ENCODE assay signal across 11 cellular contexts in the genomic region with DNA sequence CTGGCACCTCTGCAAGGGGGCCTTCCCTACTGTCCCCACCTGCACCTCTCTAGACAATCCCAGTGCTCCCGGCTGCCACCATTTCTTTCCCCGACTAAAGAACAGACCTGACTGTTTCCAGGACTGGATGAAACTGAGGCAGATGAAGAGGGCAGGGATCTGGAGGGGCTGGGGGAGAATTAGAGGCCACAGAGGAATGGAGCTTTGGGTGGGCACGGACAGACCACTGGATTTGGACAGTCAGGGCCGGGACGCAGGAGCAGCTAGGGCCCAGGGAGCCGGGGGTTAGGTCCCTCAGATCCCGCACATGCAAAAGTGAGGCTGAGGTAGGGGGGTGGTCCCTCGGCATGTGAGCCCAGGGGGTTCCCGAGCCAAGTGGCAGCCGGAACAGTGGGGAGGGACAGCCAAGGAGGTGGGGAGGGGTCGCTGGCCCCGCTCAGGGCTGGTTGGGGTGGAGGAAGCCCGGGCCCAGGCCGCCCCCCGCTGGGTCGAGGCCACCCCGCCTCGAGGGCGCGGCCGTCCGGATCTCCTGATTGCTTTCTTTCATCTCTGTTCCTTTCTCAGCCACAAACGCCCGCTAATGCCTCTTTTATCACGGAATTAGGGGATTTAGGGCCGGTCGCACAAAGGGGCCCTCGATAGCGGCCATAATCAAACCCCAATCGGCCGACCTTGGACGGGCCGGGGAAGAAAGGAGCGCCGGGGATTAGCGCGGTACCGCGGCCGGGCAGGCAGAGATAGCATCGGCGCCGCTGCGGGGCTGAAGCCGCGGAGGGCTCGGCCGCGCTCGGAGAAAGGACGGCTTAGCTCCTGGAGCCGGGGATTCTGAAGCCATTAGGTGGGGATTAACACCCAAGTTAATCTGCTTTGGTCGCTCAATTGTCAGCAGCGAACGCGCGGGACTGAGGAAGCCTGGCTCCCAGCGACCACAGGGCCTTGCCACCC. TPM values are rescaled to one million over a fixed set of nuclear protein-coding genes. Genes with fewer than 3 reads are reported as not detected.
DNase-seq lines count a peak whose midpoint lies in the region; ATAC-seq, FAIRE-seq and TF ChIP-seq lines count a peak whose summit lies in the region.
"Had no signal": no experiment of that assay in that cellular context is flagged by ENCODE, and none has a peak within 500 bp of the region (broad histone marks: within the 10 kb centered on the region; RNA-seq: fewer than 3 reads in every experiment).

No MANE protein-coding gene starts in this region.

- H2AFZ ChIP-seq in H1 (ENCODE audit: low read length): no peak overlapping the region

- peak overlapping the region; percentile 32 for H3K18ac ChIP-seq in H1 (ENCODE audit: extremely low read depth, low read length)

- H3K4me3 ChIP-seq in Caco-2 (ENCODE audit: low read depth, low read length): peak overlapping the region; percentile 24
- peak overlapping the region; percentile 20 to 57 (median 34); a peak in 7 of 8 replicates for H3K4me3 ChIP-seq in H1 (ENCODE audit: extremely low read depth in 1 of 4, insufficient read depth in 2 of 4, low read depth in 3 of 4, low read length in 4 of 4)

- H3K27me3 Mint-ChIP-seq in Caco-2 (ENCODE audit: insufficient read depth, unreplicated experiment) (no peaks in the 10 kb centered on the region), osteocyte (ENCODE audit: unreplicated experiment) (peaks cover 38% of the 10 kb centered on the region)

- POLR2A ChIA-PET in Caco-2 (lab: Charles Lee) (interaction anchor here (1.1 kb wide), 1 partner anchor 25 kb away, joined by 6 read pairs; a partner anchor contains a TSS), H1 (lab: Charles Lee; ENCODE audit: partially characterized antibody) (interaction anchor here (0.7 to 2.2 kb wide), 4 partner anchors 8 to 180 kb away, joined by 3 to 9 read pairs (median 4); a partner anchor contains a TSS)

- peaks cover 5 to 23% of the 10 kb centered on the region in 2 experiments; a peak in 3 of 4 replicates for H3K79me2 ChIP-seq in H1 (ENCODE audit: control insufficient read depth in 1 of 2, insufficient read depth in 2 of 2, low read length in 2 of 2)

- H2BK15ac ChIP-seq in H1 (ENCODE audit: low read length): 0 out of 2 replicates have a peak overlapping the region, but pooled peaks have one; percentile 61

- H2BK12ac ChIP-seq in H1 (ENCODE audit: low read depth, low read length): 0 out of 2 replicates have a peak overlapping the region, but pooled peaks have one; percentile 9

- H4K5ac ChIP-seq in H1 (ENCODE audit: insufficient read length, low read depth, low read length): no peak overlapping the region

- H3K9ac ChIP-seq in H1 (replicated peaks in 1 of 4; ENCODE audit: extremely low read depth in 1 of 4, low read depth in 3 of 4, low read length in 3 of 4): peak overlapping the region in 1 of 4 experiments; percentile 2; a peak in 1 of 7 replicates

- H3K36me3 Mint-ChIP-seq in Caco-2 (ENCODE audit: insufficient read depth, unreplicated experiment) (peaks cover 33% of the 10 kb centered on the region), osteocyte (ENCODE audit: unreplicated experiment) (no peaks in the 10 kb centered on the region)

- H2BK5ac ChIP-seq in H1 (ENCODE audit: low read depth, low read length): no peak overlapping the region

- H3K4me2 ChIP-seq in H1 (ENCODE audit: insufficient read depth in 1 of 2, low read depth in 2 of 2, low read length in 2 of 2): peak overlapping the region; percentile 73 to 95

- CTCF ChIA-PET in Caco-2 (lab: Charles Lee): interaction anchor here (0.6 to 2.0 kb wide), 4 partner anchors 10 to 47 kb away, joined by 3 to 13 read pairs (median 5); a partner anchor contains a TSS
- CTCF ChIA-PET in H1 (lab: Charles Lee; ENCODE audit: partially characterized antibody): interaction anchor here (0.9 to 2.2 kb wide), 6 partner anchors 18 to 133 kb away, joined by 3 to 10 read pairs (median 4); a partner anchor contains a TSS

- H2BK20ac ChIP-seq in H1 (ENCODE audit: low read length): no peak overlapping the region

- peak overlapping the region; percentile 59 for H4K91ac ChIP-seq in H1 (replicated peaks; ENCODE audit: insufficient read length, low read length)

- H3K9me3 ChIP-seq in Caco-2 (peaks cover 4% of the 10 kb centered on the region; the same call in 1 of the 2 replicates), H1 (ENCODE audit: insufficient read depth in 2 of 2, low read depth in 1 of 2, low read length in 1 of 2) (no peaks in the 10 kb centered on the region)

- H3K4me1 ChIP-seq in Caco-2: peaks cover 47% of the 10 kb centered on the region
- peaks cover 0 to 25% (median 18%) of the 10 kb centered on the region in 4 experiments; a peak in 6 of 7 replicates for H3K4me1 ChIP-seq in H1 (replicated peaks in 1 of 4; ENCODE audit: control insufficient read depth in 3 of 4, insufficient read depth in 4 of 4, low read length in 3 of 4)

- ATAC-seq in GM18519 (IDR thresholded peaks at IDR 0.05; ENCODE audit: low FRiP score, unreplicated experiment) (no peak), HG03378 (IDR thresholded peaks at IDR 0.05; ENCODE audit: unreplicated experiment) (no peak)

- no peak overlapping the region for H3K27ac ChIP-seq in H1 (ENCODE audit: low read depth, low read length)

- TF ChIP-seq CTCF in Caco-2 (IDR thresholded peaks at IDR 0.05; ENCODE audit: insufficient read depth in 1 of 2, low read depth in 1 of 2, low read length in 1 of 2, severe bottlenecking in 1 of 2, unreplicated experiment in 1 of 2) (no peak), H1 (IDR thresholded peaks at IDR 0.05; ENCODE audit: control extremely low read depth in 1 of 3, insufficient read depth in 1 of 3, low read depth in 1 of 3, low read length in 3 of 3) (no peak), osteocyte (IDR thresholded peaks at IDR 0.05) (no peak)

- peaks cover 10% of the 10 kb centered on the region for H3K23me2 ChIP-seq in H1 (ENCODE audit: low read depth, low read length)

- no TSS peak for BruUV-seq in Caco-2 (replicated peaks; lab: Mats Ljungman, UMichigan)

- H3K9me3 Mint-ChIP-seq in Caco-2 (ENCODE audit: unreplicated experiment) (no peaks in the 10 kb centered on the region), osteocyte (ENCODE audit: unreplicated experiment) (no peaks in the 10 kb centered on the region)

- intact Hi-C loops in Caco-2 (cut with micrococcal nuclease; ENCODE audit: unreplicated experiment): no loop called here

- peaks cover 15% of the 10 kb centered on the region for H3K79me1 ChIP-seq in H1 (ENCODE audit: low read depth, low read length)

- H3K23ac ChIP-seq in H1 (ENCODE audit: insufficient read length): no peak overlapping the region

- TF ChIP-seq POLR2A in H1 (IDR thresholded peaks at IDR 0.05; ENCODE audit: control extremely low read depth in 1 of 2, low read depth in 2 of 2, low read length in 2 of 2): no peak

- peak overlapping the region; percentile 69; the same call in 1 of the 2 replicates for H4K8ac ChIP-seq in H1 (ENCODE audit: extremely low read depth, insufficient read depth, low read length)

- no peak for TF ChIP-seq RAD21 in H1 (IDR thresholded peaks at IDR 0.05 in 1 of 2, conservative IDR thresholded peaks at IDR 0.05 in 1 of 2; ENCODE audit: low read depth in 2 of 2, low read length in 2 of 2)

- H4K20me1 ChIP-seq in H1 (replicated peaks in 1 of 2; ENCODE audit: control insufficient read depth in 1 of 2, insufficient read depth in 2 of 2, low read length in 2 of 2): peaks cover 2 to 19% of the 10 kb centered on the region in 2 experiments

- peak overlapping the region; percentile 18 for H3K56ac ChIP-seq in H1 (replicated peaks; ENCODE audit: insufficient read length, low read depth, low read length)

- no peak for TF ChIP-seq EP300 in H1 (IDR thresholded peaks at IDR 0.05; ENCODE audit: borderline replicate concordance in 1 of 2, low read depth in 2 of 2, low read length in 2 of 2)

- H2BK120ac ChIP-seq in H1 (replicated peaks; ENCODE audit: low read depth, low read length): no peak overlapping the region

- no peak overlapping the region for H3K14ac ChIP-seq in H1 (ENCODE audit: insufficient read length)

- peaks cover 45% of the 10 kb centered on the region for H3K4me1 Mint-ChIP-seq in Caco-2 (ENCODE audit: low read depth, unreplicated experiment)
- peaks cover 36% of the 10 kb centered on the region for H3K4me1 Mint-ChIP-seq in osteocyte (ENCODE audit: unreplicated experiment)

- H3K27me3 ChIP-seq in Caco-2 (replicated peaks; ENCODE audit: control insufficient read depth, insufficient read depth, low read length) (no peaks in the 10 kb centered on the region), H1 (replicated peaks in 1 of 4; ENCODE audit: control insufficient read depth in 3 of 4, extremely low read depth in 1 of 4, insufficient read depth in 3 of 4, low read length in 3 of 4) (peaks cover 20 to 46% (median 38%) of the 10 kb centered on the region in 4 experiments)

- WGBS in H1 (ENCODE audit: extremely low coverage in 1 of 2, insufficient coverage in 1 of 2, insufficient read length in 1 of 2, insufficient replicate concordance in 2 of 2, low coverage in 1 of 2, low lambda C conversion rate in 2 of 2, missing lambda C conversion rate in 1 of 2), 2 experiments: 25% methylated on average over 45 of the region's 58 CpGs; no CpG with 5 or more reads in 1 of the 2 experiments

- no peak for FAIRE-seq in H1 (lab: Jason Lieb, UNC)
- FAIRE-seq: frontal cortex had no signal

- H3K27ac Mint-ChIP-seq in Caco-2 (ENCODE audit: unreplicated experiment): no peak overlapping the region
- H3K27ac Mint-ChIP-seq in osteocyte (ENCODE audit: unreplicated experiment): no peak overlapping the region

- H3K4ac ChIP-seq in H1 (replicated peaks; ENCODE audit: insufficient read length, low read depth, low read length): no peak overlapping the region

- DNase-seq in Caco-2 (no peak), NCI-H82 (lab: John Stamatoyannopoulos, UW) (peak; percentile 95), H1 (ENCODE audit: low read depth in 1 of 2, low spot score in 2 of 2) (peak in 1 of 2 experiments; percentile 68), osteocyte (ENCODE audit: extremely low spot score, unreplicated experiment) (no peak), NCI-H510A (lab: John Stamatoyannopoulos, UW) (no peak), occipital lobe (lab: John Stamatoyannopoulos, UW) (no peak)
- DNase-seq: activated CD4-positive, alpha-beta T cell treated with anti-CD3 and anti-CD28 coated beads, Interleukin-2, amount 50 U/mL, for 48 hours; NCI-H1930 had no signal

- H3K36me3 ChIP-seq in Caco-2 (ENCODE audit: control insufficient read depth, insufficient read depth, low read length) (peaks cover 2% of the 10 kb centered on the region), H1 (ENCODE audit: control insufficient read depth in 2 of 4, insufficient read depth in 4 of 4, low read length in 3 of 4) (no peaks in the 10 kb centered on the region; a peak in 1 of 8 replicates)

- H3K4me3 Mint-ChIP-seq in Caco-2 (ENCODE audit: unreplicated experiment) (peak overlapping the region; percentile 44), osteocyte (ENCODE audit: unreplicated experiment) (peak overlapping the region; percentile 26)

- H2AK5ac ChIP-seq in H1 (ENCODE audit: low read depth, low read length): no peak overlapping the region

RNA-seq across cellular contexts. Expression of a gene that starts 9.3 kb away (rescaled TPM):
- 142 and 155 TPM in 2 replicates for total RNA-seq in Caco-2 (2022)
- 148 and 157 TPM in 2 replicates for total RNA-seq in H1 (2021; fragmentation: NEBNext Ultra II Directional; extraction: Animal tissue kit (Norgen Biotek cat#: 25700))
- 110 and 183 TPM in 2 replicates for polyA plus RNA-seq in H1 (2011; rRNA removed)
- polyA plus RNA-seq in H1 (2011; cell fraction: cytosol; rRNA removed): 111 TPM
- polyA plus RNA-seq in H1 (2011; cell fraction: nucleus; rRNA removed): 127 TPM
- polyA plus RNA-seq in H1 (2012, experiment 1 of 2): 74.1 to 161 TPM (median 156 TPM) in 4 replicates
- polyA plus RNA-seq in H1 (2012, experiment 2 of 2): 175 TPM
- polyA plus RNA-seq in H1 (2013, experiment 1 of 2): 102 TPM
- 94.5 TPM for polyA plus RNA-seq in H1 (2013, experiment 2 of 2)
- polyA minus RNA-seq in H1 (2011; rRNA and poly(A)+ RNA removed): 47.6 and 69.7 TPM in 2 replicates
- polyA minus RNA-seq in H1 (2011; cell fraction: cytosol; rRNA and poly(A)+ RNA removed): 67.6 TPM
- 43.8 TPM for polyA minus RNA-seq in H1 (2011; cell fraction: nucleus; rRNA and poly(A)+ RNA removed)
- 96.1 and 96.2 TPM in 2 replicates for total RNA-seq in osteocyte
- 30.3 TPM for total RNA-seq in occipital lobe

RNA-seq across cellular contexts. Expression of a gene that starts 19.2 kb away (rescaled TPM):
- not detected in 2 replicates for total RNA-seq in Caco-2 (2022)
- 0.42 and 0.48 TPM in 2 replicates for total RNA-seq in H1 (2021; fragmentation: NEBNext Ultra II Directional; extraction: Animal tissue kit (Norgen Biotek cat#: 25700))
- 0.17 and 0.19 TPM in 2 replicates for polyA plus RNA-seq in H1 (2011; rRNA removed)
- 0.08 TPM for polyA plus RNA-seq in H1 (2011; cell fraction: cytosol; rRNA removed)
- not detected for polyA plus RNA-seq in H1 (2011; cell fraction: nucleus; rRNA removed)
- polyA plus RNA-seq in H1 (2012, experiment 1 of 2): 0.31 TPM in 2 of 4 replicates, not detected in the others
- not detected for polyA plus RNA-seq in H1 (2012, experiment 2 of 2)
- polyA plus RNA-seq in H1 (2013, experiment 1 of 2): 0.04 TPM
- polyA plus RNA-seq in H1 (2013, experiment 2 of 2): 0.09 TPM
- not detected in 2 replicates for polyA minus RNA-seq in H1 (2011; rRNA and poly(A)+ RNA removed)
- polyA minus RNA-seq in H1 (2011; cell fraction: cytosol; rRNA and poly(A)+ RNA removed): not detected
- polyA minus RNA-seq in H1 (2011; cell fraction: nucleus; rRNA and poly(A)+ RNA removed): not detected
- not detected in 2 replicates for total RNA-seq in osteocyte
- total RNA-seq in occipital lobe: not detected
- total RNA-seq: frontal cortex had no signal

RNA-seq across cellular contexts. Expression of a gene that starts 24.8 kb away (rescaled TPM):
- total RNA-seq in Caco-2 (2022): 16.6 and 16.9 TPM in 2 replicates
- 16.0 and 18.6 TPM in 2 replicates for total RNA-seq in H1 (2021; fragmentation: NEBNext Ultra II Directional; extraction: Animal tissue kit (Norgen Biotek cat#: 25700))
- 12.2 and 16.7 TPM in 2 replicates for polyA plus RNA-seq in H1 (2011; rRNA removed)
- polyA plus RNA-seq in H1 (2011; cell fraction: cytosol; rRNA removed): 18.9 TPM
- polyA plus RNA-seq in H1 (2011; cell fraction: nucleus; rRNA removed): 17.1 TPM
- polyA plus RNA-seq in H1 (2012, experiment 1 of 2): 10.7 to 15.4 TPM (median 14.2 TPM) in 4 replicates
- 10.9 TPM for polyA plus RNA-seq in H1 (2012, experiment 2 of 2)
- 9.0 TPM for polyA plus RNA-seq in H1 (2013, experiment 1 of 2)
- polyA plus RNA-seq in H1 (2013, experiment 2 of 2): 9.0 TPM
- polyA minus RNA-seq in H1 (2011; rRNA and poly(A)+ RNA removed): 4.1 and 5.7 TPM in 2 replicates
- 5.6 TPM for polyA minus RNA-seq in H1 (2011; cell fraction: cytosol; rRNA and poly(A)+ RNA removed)
- 4.3 TPM for polyA minus RNA-seq in H1 (2011; cell fraction: nucleus; rRNA and poly(A)+ RNA removed)
- 21.6 TPM in 2 replicates for total RNA-seq in osteocyte
- 9.7 TPM for total RNA-seq in occipital lobe

RNA-seq across cellular contexts. Expression of a gene that starts 38.2 kb away (rescaled TPM):
- total RNA-seq in Caco-2 (2022) (not detected in 2 replicates), osteocyte (not detected in 2 replicates), occipital lobe (not detected)
- total RNA-seq in H1 (2021; fragmentation: NEBNext Ultra II Directional; extraction: Animal tissue kit (Norgen Biotek cat#: 25700)): not detected in 2 replicates
- not detected in 2 replicates for polyA plus RNA-seq in H1 (2011; rRNA removed)
- not detected for polyA plus RNA-seq in H1 (2011; cell fraction: cytosol; rRNA removed)
- not detected for polyA plus RNA-seq in H1 (2011; cell fraction: nucleus; rRNA removed)
- not detected in 4 replicates for polyA plus RNA-seq in H1 (2012, experiment 1 of 2)
- polyA plus RNA-seq in H1 (2012, experiment 2 of 2): not detected
- polyA plus RNA-seq in H1 (2013, experiment 1 of 2): not detected
- polyA plus RNA-seq in H1 (2013, experiment 2 of 2): 0.02 TPM
- 0.13 TPM in 1 of 2 replicates, not detected in the other for polyA minus RNA-seq in H1 (2011; rRNA and poly(A)+ RNA removed)
- not detected for polyA minus RNA-seq in H1 (2011; cell fraction: cytosol; rRNA and poly(A)+ RNA removed)
- not detected for polyA minus RNA-seq in H1 (2011; cell fraction: nucleus; rRNA and poly(A)+ RNA removed)
- total RNA-seq: frontal cortex had no signal

RNA-seq across cellular contexts. Expression of a gene that starts 47.1 kb away (rescaled TPM):
- 65.6 and 67.9 TPM in 2 replicates for total RNA-seq in Caco-2 (2022)
- total RNA-seq in H1 (2021; fragmentation: NEBNext Ultra II Directional; extraction: Animal tissue kit (Norgen Biotek cat#: 25700)): 62.2 and 65.5 TPM in 2 replicates
- polyA plus RNA-seq in H1 (2011; rRNA removed): 42.3 and 74.8 TPM in 2 replicates
- 42.6 TPM for polyA plus RNA-seq in H1 (2011; cell fraction: cytosol; rRNA removed)
- polyA plus RNA-seq in H1 (2011; cell fraction: nucleus; rRNA removed): 58.0 TPM
- 49.8 to 57.4 TPM (median 51.5 TPM) in 4 replicates for polyA plus RNA-seq in H1 (2012, experiment 1 of 2)
- polyA plus RNA-seq in H1 (2012, experiment 2 of 2): 59.6 TPM
- 53.6 TPM for polyA plus RNA-seq in H1 (2013, experiment 1 of 2)
- 60.2 TPM for polyA plus RNA-seq in H1 (2013, experiment 2 of 2)
- 47.2 and 62.3 TPM in 2 replicates for polyA minus RNA-seq in H1 (2011; rRNA and poly(A)+ RNA removed)
- 46.5 TPM for polyA minus RNA-seq in H1 (2011; cell fraction: cytosol; rRNA and poly(A)+ RNA removed)
- polyA minus RNA-seq in H1 (2011; cell fraction: nucleus; rRNA and poly(A)+ RNA removed): 33.3 TPM
- total RNA-seq in osteocyte: 64.4 and 66.3 TPM in 2 replicates
- 68.0 TPM for total RNA-seq in occipital lobe
